8 cellular contexts compared by ENCODE assay signal in the genomic region with DNA sequence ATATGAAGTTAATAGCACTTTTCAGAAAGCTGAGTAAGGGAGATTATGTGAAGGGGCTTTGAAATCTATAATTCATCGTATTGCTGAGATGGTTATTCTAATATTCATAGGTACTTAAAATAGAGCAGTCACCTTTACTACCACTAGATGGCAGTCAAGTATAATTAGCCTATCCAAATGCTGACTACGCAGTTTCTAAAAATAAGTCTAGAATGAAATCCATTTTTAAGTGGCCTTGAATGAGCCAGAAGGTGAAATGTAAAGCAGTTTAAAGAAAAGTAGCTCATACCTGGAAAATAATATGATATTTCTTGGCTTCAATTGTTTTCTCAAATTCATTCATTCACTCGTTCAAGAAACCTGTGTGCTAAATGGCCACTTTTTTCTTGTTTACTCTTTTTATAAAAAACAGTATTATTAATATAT.
DNase-seq lines count a peak whose midpoint lies in the region; ATAC-seq and TF ChIP-seq lines count a peak whose summit lies in the region.

No MANE protein-coding gene starts in this region.

- no peak overlapping the region for H4K91ac ChIP-seq in IMR-90 (ENCODE audit: insufficient read depth, low read depth, low read length)

- no peak overlapping the region for H2BK15ac ChIP-seq in IMR-90 (ENCODE audit: low read depth, low read length)

- BruUV-seq in IMR-90 (replicated peaks; lab: Mats Ljungman, UMichigan): no TSS peak

- no peak overlapping the region for H2AK5ac ChIP-seq in IMR-90 (ENCODE audit: low read depth, low read length)

- peak; percentile 58 for ATAC-seq in GM19397 (IDR thresholded peaks at IDR 0.05; ENCODE audit: unreplicated experiment)
- ATAC-seq in IMR-90 (ENCODE audit: low read depth): peak; percentile 77
- ATAC-seq in T-cell (replicated peaks in 1 of 4): peak; percentile 26 to 50 (median 46)
- ATAC-seq in psoas muscle: peak in 3 of 4 donors; percentile 53 to 66 (median 61)

- H3K36me3 Mint-ChIP-seq in T-cell: no peaks in the 10 kb centered on the region

- no peak overlapping the region for H3K4me3 Mint-ChIP-seq in T-cell

- H3K36me3 ChIP-seq in IMR-90 (ENCODE audit: control insufficient read depth, insufficient read depth, low read length) (no peaks in the 10 kb centered on the region), psoas muscle (ENCODE audit: insufficient read depth in 1 of 2, low read depth in 1 of 2) (no peaks in the 10 kb centered on the region)

- no peak overlapping the region for H3K23ac ChIP-seq in IMR-90 (ENCODE audit: low read depth, low read length)

- H3K9me1 ChIP-seq in IMR-90 (ENCODE audit: insufficient read depth, low read length): no peaks in the 10 kb centered on the region

- TF ChIP-seq RAD21 in IMR-90 (IDR thresholded peaks at IDR 0.05; ENCODE audit: low read length): peak; percentile 80

- no peaks in the 10 kb centered on the region for H3K9me3 Mint-ChIP-seq in T-cell

- DNase-seq in Daoy (ENCODE audit: low read depth) (peak; percentile 7), IMR-90 (peak; percentile 65), T-cell (no peak), foreskin melanocyte (peak; percentile 18), psoas muscle (no peak), C1 segment of cervical spinal cord (lab: John Stamatoyannopoulos, UW) (no peak), T-helper 9 cell (no peak)

- in situ Hi-C loops in IMR-90 (cut with MboI; ENCODE audit: low sequenced_read_pairs): loop anchor here (10.0 to 25.0 kb wide), 3 partner anchors 1356 to 1943 kb away; no protein-coding TSS in a partner anchor

- CTCF ChIA-PET in IMR-90 (lab: Yijun Ruan, JAX) (interaction anchor here (1.5 to 2.2 kb wide), 2 partner anchors 11 to 1726 kb away, joined by 3 to 10 read pairs; no protein-coding TSS in a partner anchor), T-cell (lab: Charles Lee) (interaction anchor here (0.6 to 2.0 kb wide), 3 partner anchors 9 to 262 kb away, joined by 3 to 8 read pairs (median 4); no protein-coding TSS in a partner anchor)

- H2BK120ac ChIP-seq in IMR-90 (ENCODE audit: low read depth, low read length): no peak overlapping the region

- H2BK20ac ChIP-seq in IMR-90 (ENCODE audit: low read depth, low read length): no peak overlapping the region

- no peak overlapping the region for H3K56ac ChIP-seq in IMR-90 (ENCODE audit: extremely low read depth, insufficient read depth, low read length)

- H3K27me3 ChIP-seq in IMR-90 (ENCODE audit: control insufficient read depth, insufficient read depth, low read length) (no peaks in the 10 kb centered on the region; the same call in 1 of the 2 replicates), psoas muscle (ENCODE audit: insufficient read depth in 3 of 3, low read length in 2 of 3) (peaks cover 0 to 4% (median 0%) of the 10 kb centered on the region in 3 donors)

- TF ChIP-seq CTCF in IMR-90 (conservative IDR thresholded peaks at IDR 0.05; ENCODE audit: low read depth, low read length) (peak; percentile 92), psoas muscle (IDR thresholded peaks at IDR 0.05) (peak; percentile 65)

- H3K79me1 ChIP-seq in IMR-90 (ENCODE audit: low read depth in 1 of 2, low read length in 2 of 2): no peaks in the 10 kb centered on the region

- H3K4me2 ChIP-seq in IMR-90 (ENCODE audit: low read depth, low read length): no peak overlapping the region

- H2AFZ ChIP-seq in IMR-90 (replicated peaks; ENCODE audit: low read length, poor library complexity): no peak overlapping the region

- no peak overlapping the region for H3K4me3 ChIP-seq in IMR-90 (ENCODE audit: insufficient read depth, low read depth, low read length)
- no peak overlapping the region for H3K4me3 ChIP-seq in psoas muscle

- H3K27ac ChIP-seq in IMR-90 (ENCODE audit: insufficient read depth, low read length) (no peak overlapping the region), psoas muscle (no peak overlapping the region)

- no CpG with 5 or more reads among the region's 3 CpGs for WGBS in IMR-90 (ENCODE audit: extremely low coverage in 2 of 2, insufficient read length in 1 of 2), 2 experiments
- 19 to 22% (median 20%) methylated on average over 3 of the region's 3 CpGs for WGBS in psoas muscle, 3 donors

- H4K8ac ChIP-seq in IMR-90 (ENCODE audit: low read depth in 2 of 2, low read length in 2 of 2): no peak overlapping the region

- H3K27ac Mint-ChIP-seq in T-cell: no peak overlapping the region

- dilution Hi-C loops in IMR-90 (cut with HindIII; ENCODE audit: low sequenced_read_pairs, unreplicated experiment): no loop called here

- no peak overlapping the region for H3K14ac ChIP-seq in IMR-90 (replicated peaks; ENCODE audit: low read depth, low read length)

- H2BK5ac ChIP-seq in IMR-90 (ENCODE audit: low read depth, low read length, poor library complexity, severe bottlenecking): no peak overlapping the region

- H3K4me1 ChIP-seq in IMR-90 (ENCODE audit: control insufficient read depth, insufficient read depth, low read length): no peaks in the 10 kb centered on the region
- no peaks in the 10 kb centered on the region for H3K4me1 ChIP-seq in psoas muscle

- intact Hi-C loops in IMR-90 (cut with micrococcal nuclease): loop anchor here (1.0 kb wide), 1 partner anchor 1939 kb away; no protein-coding TSS in a partner anchor
- intact Hi-C loops in psoas muscle (cut with DNase I): no loop called here

- no peak for TF ChIP-seq POLR2A in IMR-90 (IDR thresholded peaks at IDR 0.05; ENCODE audit: low read depth, low read length)

- no peak overlapping the region for H3K4ac ChIP-seq in IMR-90 (ENCODE audit: low read depth, low read length)

- H3K9me3 ChIP-seq in IMR-90 (ENCODE audit: control insufficient read depth, insufficient read depth, low read length): no peaks in the 10 kb centered on the region
- H3K9me3 ChIP-seq in psoas muscle: no peaks in the 10 kb centered on the region

- no peak overlapping the region for H4K5ac ChIP-seq in IMR-90 (ENCODE audit: low read depth, low read length)

- no peak overlapping the region for H3K9ac ChIP-seq in IMR-90 (ENCODE audit: low read depth, low read length)

- POLR2A ChIA-PET in IMR-90 (lab: Charles Lee; ENCODE audit: unreplicated experiment) (no interaction called here), T-cell (lab: Charles Lee) (no interaction called here)

- H4K20me1 ChIP-seq in IMR-90 (ENCODE audit: insufficient read depth, low read length): no peaks in the 10 kb centered on the region

- H3K27me3 Mint-ChIP-seq in T-cell: peaks cover 28 to 31% of the 10 kb centered on the region in 2 donors

- H2AK9ac ChIP-seq in IMR-90 (replicated peaks; ENCODE audit: low read depth, low read length, poor library complexity): no peak overlapping the region

- H3K18ac ChIP-seq in IMR-90 (ENCODE audit: low read depth, low read length): no peak overlapping the region

- no peaks in the 10 kb centered on the region for H3K4me1 Mint-ChIP-seq in T-cell

TF ChIP-seq in IMR-90, 13 proteins besides CTCF, POLR2A, EP300 and RAD21:
- TF ChIP-seq BHLHE40 (IDR thresholded peaks at IDR 0.05; ENCODE audit: low read depth, low read length): no peak
- no peak for TF ChIP-seq NFE2L2 (IDR thresholded peaks at IDR 0.05; ENCODE audit: low read depth, low read length)
- TF ChIP-seq SMC3 (IDR thresholded peaks at IDR 0.05; ENCODE audit: low read depth, low read length): peak; percentile 65
- no peak for TF ChIP-seq RCOR1 (IDR thresholded peaks at IDR 0.05; ENCODE audit: insufficient replicate concordance, low read length)
- peak; percentile 100 for TF ChIP-seq MAFK (IDR thresholded peaks at IDR 0.05; ENCODE audit: low read depth, low read length)
- TF ChIP-seq, protein P1, sequence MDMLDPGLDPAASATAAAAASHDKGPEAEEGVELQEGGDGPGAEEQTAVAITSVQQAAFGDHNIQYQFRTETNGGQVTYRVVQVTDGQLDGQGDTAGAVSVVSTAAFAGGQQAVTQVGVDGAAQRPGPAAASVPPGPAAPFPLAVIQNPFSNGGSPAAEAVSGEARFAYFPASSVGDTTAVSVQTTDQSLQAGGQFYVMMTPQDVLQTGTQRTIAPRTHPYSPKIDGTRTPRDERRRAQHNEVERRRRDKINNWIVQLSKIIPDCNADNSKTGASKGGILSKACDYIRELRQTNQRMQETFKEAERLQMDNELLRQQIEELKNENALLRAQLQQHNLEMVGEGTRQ (IDR thresholded peaks at IDR 0.05; ENCODE audit: low read depth, low read length): no peak

Comparison
In these comparisons a context has a peak if more than half of its experiments do, and no peak if none do; other contexts are left out.
1. DNase-seq: peak in Daoy (single experiment), IMR-90 (single experiment) and foreskin melanocyte (single experiment); none in T-cell (0 of 34), psoas muscle (0 of 2), C1 segment of cervical spinal cord (0 of 14) and T-helper 9 cell (single experiment).
2. Peak in every context shown above with its lines, with median percentiles within 50 percentile points of each other: ATAC-seq.